ENCODE assay signal across 8 cellular contexts in the genomic region with DNA sequence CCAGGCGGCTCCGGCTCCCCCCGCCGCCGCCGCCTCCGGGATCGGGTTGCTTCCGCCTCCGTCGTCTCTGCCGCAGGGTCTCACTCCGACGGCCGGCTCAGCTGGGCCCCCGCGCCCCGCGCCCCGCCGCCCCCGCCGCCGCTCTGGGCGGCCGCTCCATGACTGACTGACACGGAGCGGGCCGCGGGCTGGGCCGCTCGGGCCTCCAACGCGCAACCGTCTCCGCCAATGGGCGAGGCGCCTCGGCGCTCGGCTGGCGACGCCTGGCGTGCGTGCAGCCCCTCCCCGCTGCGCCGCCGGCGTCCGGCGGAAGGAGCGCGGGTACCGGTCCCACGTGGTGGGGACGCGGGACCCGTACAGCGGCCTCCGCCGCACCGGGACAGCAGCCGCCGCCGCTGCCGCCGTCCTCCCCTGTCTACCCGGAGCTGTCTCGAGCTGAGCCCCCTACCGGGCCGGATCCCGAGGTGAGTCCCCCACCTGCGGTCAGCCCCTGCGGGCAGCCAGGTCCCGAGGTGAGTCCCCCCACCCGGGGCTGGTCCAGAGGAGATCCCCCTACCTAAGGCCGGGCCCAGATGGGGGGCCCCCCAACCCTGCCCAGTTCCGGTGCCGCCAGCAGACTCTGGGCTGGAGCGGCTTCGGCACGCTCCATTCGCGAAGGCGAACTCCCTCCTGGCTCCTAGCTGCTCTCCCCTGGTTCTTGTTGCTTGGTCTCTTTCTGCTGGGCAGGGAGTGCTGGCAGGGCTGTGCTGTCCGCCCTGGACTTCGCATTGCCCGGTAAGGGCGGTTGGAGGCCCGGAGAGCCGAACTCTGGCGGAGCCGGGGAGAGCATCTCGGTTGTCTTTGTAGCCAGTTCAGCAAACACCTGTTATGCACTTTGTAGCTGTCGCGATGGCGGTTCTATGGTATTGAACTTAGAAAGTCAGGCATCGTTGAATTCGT. TPM values are rescaled to one million over a fixed set of nuclear protein-coding genes. Genes with fewer than 3 reads are reported as not detected.
DNase-seq lines count a peak whose midpoint lies in the region; ATAC-seq and TF ChIP-seq lines count a peak whose summit lies in the region.

TSS of gene TAF5L (minus strand) at position 230 of the 939 bp plus-strand sequence. CDS start 11,640 bp downstream, outside the sequence.
TSS of gene URB2 (plus strand) at position 355 of the 939 bp plus-strand sequence. CDS start 1,387 bp downstream, outside the sequence.

- peak in 1 of 2 donors; percentile 74 for TF ChIP-seq POLR2A in heart left ventricle (IDR thresholded peaks at IDR 0.05)
- peak; percentile 50 for TF ChIP-seq POLR2A in transverse colon (IDR thresholded peaks at IDR 0.05)

- H3K27ac ChIP-seq in heart left ventricle (peak within 1 kb of the TSS; percentile 80 to 97 (median 88)), transverse colon (peak within 1 kb of the TSS; percentile 89 to 96 (median 94))

- in situ Hi-C loops in transverse colon (cut with MboI; ENCODE audit: low pct_ligation_motif_present in 1 of 4, low pct_unique_long_range_greater_than_20kb in 1 of 4, low sequenced_read_pairs in 3 of 4), result loop anchor here in 2 of 4 donors (10.0 kb wide), 2 partner anchors 51 to 61 kb away; no protein-coding TSS in a partner anchor

- peak; percentile 91 to 98 (median 98) for ATAC-seq in heart left ventricle

- H3K36me3 ChIP-seq in adipocyte (ENCODE audit: control insufficient read depth, insufficient read depth, low read length, severe bottlenecking) (peaks cover 10% of the 10 kb centered on the region), heart left ventricle (peaks cover 0 to 8% (median 0%) of the 10 kb centered on the region in 9 donors), transverse colon (no peaks in the 10 kb centered on the region)

- peaks cover 37% of the 10 kb centered on the region for H3K4me1 ChIP-seq in adipocyte (ENCODE audit: control insufficient read depth, insufficient read depth, low read length)
- H3K4me1 ChIP-seq in heart left ventricle, result peaks cover 2 to 50% (median 37%) of the 10 kb centered on the region in 12 donors
- peaks cover 14 to 32% (median 18%) of the 10 kb centered on the region in 4 donors for H3K4me1 ChIP-seq in transverse colon

- TF ChIP-seq CTCF in GM10248 (IDR thresholded peaks at IDR 0.05; ENCODE audit: control extremely low read depth, extremely low read depth, low read depth, missing control alignments) (no peak), HFF-Myc (IDR thresholded peaks at IDR 0.05; ENCODE audit: low read depth, low read length, missing control alignments) (no peak), heart left ventricle (IDR thresholded peaks at IDR 0.05) (peak in 2 of 12 donors; percentile 13 to 27), transverse colon (IDR thresholded peaks at IDR 0.05) (no peak)

- H3K9me3 ChIP-seq in adipocyte (ENCODE audit: control insufficient read depth, low read length) (no peaks in the 10 kb centered on the region), heart left ventricle (no peaks in the 10 kb centered on the region), transverse colon (no peaks in the 10 kb centered on the region)

- H3K9ac ChIP-seq in adipocyte (ENCODE audit: low read length), result peak within 1 kb of the TSS; percentile 93

- 0 to 3% (median 1%) methylated on average over 16 to 100 of the region's 100 CpGs for WGBS in heart left ventricle, 4 donors
- WGBS in transverse colon (ENCODE audit: low coverage in 1 of 2), 2 donors, result 1% methylated on average over 35 of the region's 100 CpGs; no CpG with 5 or more reads in 1 of the 2 donors

- intact Hi-C loops in heart left ventricle (cut with DNase I) (loop anchor here (1.0 to 2.0 kb wide), 4 partner anchors 67 to 117 kb away; partner anchors contain the start of genes ABCB10 (in 9 of the 10) and NUP133 (in 1 of the 10)), transverse colon (cut with DNase I; ENCODE audit: low total_unique reads) (loop anchor here (5.0 kb wide), 1 partner anchor 69 kb away; the partner anchor contains the start of gene ABCB10)

- H3K27me3 ChIP-seq in adipocyte (replicated peaks; ENCODE audit: control insufficient read depth, insufficient read depth, low read length) (no peaks in the 10 kb centered on the region), heart left ventricle (no peaks in the 10 kb centered on the region), transverse colon (no peaks in the 10 kb centered on the region)

- CTCF ChIA-PET in GM10248 (lab: Yijun Ruan, JAX), result interaction anchor here (2.1 to 3.2 kb wide), 5 partner anchors 10 to 68 kb away, joined by 7 to 20 read pairs (median 10); partner anchors contain the start of gene ABCB10

- TF ChIP-seq EP300 in transverse colon (IDR thresholded peaks at IDR 0.05; ENCODE audit: low read depth), result no peak

- POLR2A ChIA-PET in GM10248 (lab: Yijun Ruan, JAX), result interaction anchor here (0.6 to 0.7 kb wide), 2 partner anchors 140 to 483 kb away, joined by 3 to 5 read pairs; no protein-coding TSS in a partner anchor

- DNase-seq in GM10248 (ENCODE audit: extremely low spot score), result peak; percentile 96
- DNase-seq in HFF-Myc (ENCODE audit: extremely low read depth, low read depth), result peak; percentile 41
- peak; percentile 86 for DNase-seq in NCI-H1048 (lab: John Stamatoyannopoulos, UW)
- DNase-seq in T follicular helper cell (ENCODE audit: low read depth), result peak; percentile 74
- DNase-seq in adipocyte (ENCODE audit: low read depth), result peak; percentile 97
- DNase-seq in heart left ventricle, result peak; percentile 89 to 94 (median 93)
- DNase-seq in pons (ENCODE audit: low spot score), result peak; percentile 83
- peak; percentile 90 for DNase-seq in transverse colon

- H3K4me3 ChIP-seq in HFF-Myc (replicated peaks; ENCODE audit: low read depth, low read length) (peak within 1 kb of the TSS; percentile 72), adipocyte (ENCODE audit: low read length) (peak within 1 kb of the TSS; percentile 97), heart left ventricle (peak within 1 kb of the TSS; percentile 80 to 98 (median 95)), transverse colon (peak within 1 kb of the TSS; percentile 74 to 99 (median 88))

RNA-seq across cellular contexts. Expression of gene TAF5L, which starts in this region (rescaled TPM):
- total RNA-seq in heart left ventricle (10 to 100 TPM in 6 of 9 donors, 1 to 10 TPM in 3; 7.1 to 15.4 (median 11.1) TPM), transverse colon (10 to 100 TPM; 10.7 to 22.1 (median 15.4) TPM)
- polyA plus RNA-seq in heart left ventricle, result 10 to 100 TPM in 1 of 2 donors, 1 to 10 TPM in 1; 4.4 to 14.4 TPM

RNA-seq across cellular contexts. Expression of gene URB2, which starts in this region (rescaled TPM):
- total RNA-seq in heart left ventricle (1 to 10 TPM; 2.6 to 6.7 (median 5.0) TPM), transverse colon (1 to 10 TPM; 2.6 to 6.5 (median 3.2) TPM)
- polyA plus RNA-seq in heart left ventricle, result 1 to 10 TPM; 1.4 to 5.9 TPM

Comparison
In these comparisons a context has a peak if more than half of its experiments do, and no peak if none do; other contexts are left out.
1. Peak in every context shown above with its lines: DNase-seq, ATAC-seq, H3K4me3 ChIP-seq and H3K27ac ChIP-seq.
2. DNase-seq: peak in every context shown above with its lines; median percentile 97 in adipocyte; 96 in GM10248; 93 in heart left ventricle; 90 in transverse colon; 86 in NCI-H1048; 83 in pons; 74 in T follicular helper cell; 41 in HFF-Myc.